ENCODE assay signal across 10 cellular contexts in the genomic region with DNA sequence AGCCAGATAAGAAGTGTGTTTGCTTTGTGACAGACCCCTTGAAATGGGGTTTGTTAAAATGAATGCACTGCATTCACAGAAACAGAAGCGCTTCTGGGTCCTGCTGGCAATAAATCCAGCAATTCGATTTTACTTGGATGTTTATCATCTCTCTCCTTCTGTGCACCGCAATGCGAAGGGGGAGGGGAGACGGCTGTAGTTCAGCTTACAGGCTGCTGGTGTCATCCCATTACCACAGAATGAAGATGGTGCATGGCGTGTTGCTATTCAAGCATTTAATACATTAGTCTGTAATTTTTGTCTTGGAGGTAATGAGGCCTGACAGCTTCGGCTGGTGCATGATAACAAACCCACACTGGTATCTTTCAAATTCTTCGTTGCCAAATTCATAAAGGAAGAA.
A peak's percentile ranks its signal among the peaks of the same experiment; 100 is the strongest.
DNase-seq lines count a peak whose midpoint lies in the region; TF ChIP-seq lines count a peak whose summit lies in the region.
"Had no signal": no experiment of that assay in that cellular context is flagged by ENCODE, and none has a peak within 500 bp of the region (broad histone marks: within the 10 kb centered on the region; RNA-seq: fewer than 3 reads in every experiment).

No MANE protein-coding gene starts in this region.

- H3K9ac ChIP-seq in Karpas-422 (ENCODE audit: low read length), result no peak overlapping the region

- H4K20me1 ChIP-seq in Karpas-422 (ENCODE audit: insufficient read depth, low read depth, low read length), result no peaks in the 10 kb centered on the region

- H3K9me3 ChIP-seq in esophagus squamous epithelium, result no peaks in the 10 kb centered on the region
- H3K9me3 ChIP-seq in Karpas-422 (ENCODE audit: low read length), result peaks cover 6% of the 10 kb centered on the region
- H3K9me3 ChIP-seq: upper lobe of left lung had no signal

- H3K4me3 Mint-ChIP-seq in nephron, result peak overlapping the region in 1 of 3 experiments; percentile 25

- H3K27ac ChIP-seq in dorsolateral prefrontal cortex (no peak overlapping the region), esophagus squamous epithelium (no peak overlapping the region), Karpas-422 (ENCODE audit: low read length) (no peak overlapping the region)
- H3K27ac ChIP-seq: epithelial cell of prostate, upper lobe of left lung had no signal

- H2AFZ ChIP-seq in Karpas-422 (ENCODE audit: low read length), result no peak overlapping the region; the same call in 1 of the 2 replicates

- H3K27me3 Mint-ChIP-seq in nephron (ENCODE audit: low read depth), result peaks cover 3% of the 10 kb centered on the region

- no peak for TF ChIP-seq POLR2A in esophagus squamous epithelium (IDR thresholded peaks at IDR 0.05)

- H3K4me1 Mint-ChIP-seq in nephron, result peaks cover 18% of the 10 kb centered on the region

- H3K9me2 ChIP-seq in Karpas-422 (replicated peaks; ENCODE audit: insufficient read depth, low read length), result no peaks in the 10 kb centered on the region

- H3K27ac Mint-ChIP-seq in nephron, result peak overlapping the region; percentile 31 to 69 (median 42)

- H3K36me3 Mint-ChIP-seq in nephron (ENCODE audit: low read depth), result no peaks in the 10 kb centered on the region

- H3K36me3 ChIP-seq in esophagus squamous epithelium (no peaks in the 10 kb centered on the region), Karpas-422 (ENCODE audit: insufficient read depth, low read length) (no peaks in the 10 kb centered on the region)
- H3K36me3 ChIP-seq: upper lobe of left lung had no signal

- H3K79me2 ChIP-seq in Karpas-422 (ENCODE audit: low read length), result no peaks in the 10 kb centered on the region

- intact Hi-C loops in dorsolateral prefrontal cortex (cut with DNase I), result no loop called here
- intact Hi-C loops in esophagus squamous epithelium (cut with DNase I), result no loop called here

- TF ChIP-seq CTCF in dorsolateral prefrontal cortex (IDR thresholded peaks at IDR 0.05 in 54 of 56, conservative IDR thresholded peaks at IDR 0.05 in 2 of 56; ENCODE audit: low read depth in 1 of 56, partially characterized antibody in 56 of 56) (peak; percentile 12 to 83 (median 65)), nephron (IDR thresholded peaks at IDR 0.05; ENCODE audit: unreplicated experiment in 3 of 3) (peak; percentile 48 to 71 (median 63)), esophagus squamous epithelium (IDR thresholded peaks at IDR 0.05) (peak in 2 of 6 experiments; percentile 10 to 23)

- H3K27me3 ChIP-seq in dorsolateral prefrontal cortex (no peaks in the 10 kb centered on the region), esophagus squamous epithelium (no peaks in the 10 kb centered on the region), Karpas-422 (ENCODE audit: low read length) (no peaks in the 10 kb centered on the region)
- H3K27me3 ChIP-seq: upper lobe of left lung had no signal

- H3K4me2 ChIP-seq in Karpas-422 (ENCODE audit: low read depth, low read length, poor library complexity, severe bottlenecking), result no peak overlapping the region

- 18 to 42% methylated on average over 7 to 8 of the region's 8 CpGs for WGBS in esophagus squamous epithelium, 2 donors

- H3K4me3 ChIP-seq in dorsolateral prefrontal cortex (peak overlapping the region in 35 of 59 donors; percentile 1 to 45 (median 18)), esophagus squamous epithelium (no peak overlapping the region), Karpas-422 (ENCODE audit: low read length) (no peak overlapping the region)
- H3K4me3 ChIP-seq: upper lobe of left lung had no signal

- DNase-seq in ELF-1 (ENCODE audit: low read depth, low spot score) (peak; percentile 31), NCI-H526 (lab: John Stamatoyannopoulos, UW) (peak; percentile 12 to 46), dorsolateral prefrontal cortex (peak; percentile 6 to 77 (median 60)), esophagus squamous epithelium (lab: John Stamatoyannopoulos, UW) (no peak), Karpas-422 (no peak), NOMO-1 treated with dmso at 0.1 percent for 144 hours (lab: John Stamatoyannopoulos, UW; ENCODE audit: unreplicated experiment) (no peak), NCI-H1436 (lab: John Stamatoyannopoulos, UW) (no peak)
- DNase-seq: upper lobe of left lung had no signal

- H3K9me3 Mint-ChIP-seq in nephron, result peaks cover 12% of the 10 kb centered on the region

- peaks cover 0 to 4% (median 0%) of the 10 kb centered on the region in 3 donors for H3K4me1 ChIP-seq in esophagus squamous epithelium
- H3K4me1 ChIP-seq in Karpas-422 (ENCODE audit: low read length), result no peaks in the 10 kb centered on the region
- H3K4me1 ChIP-seq: upper lobe of left lung had no signal

Comparison
In these comparisons a context has a peak if more than half of its experiments do, and no peak if none do; other contexts are left out.
1. DNase-seq: peak in ELF-1 (single experiment), NCI-H526 (2 of 2) and dorsolateral prefrontal cortex (10 of 10); none in esophagus squamous epithelium (single experiment), Karpas-422 (single experiment), NOMO-1 treated with dmso at 0.1 percent for 144 hours (single experiment) and NCI-H1436 (single experiment).
2. H3K4me3 ChIP-seq: peak in dorsolateral prefrontal cortex (35 of 59); none in esophagus squamous epithelium (0 of 4) and Karpas-422 (single experiment).